Comparison of ENCODE assay signal across 14 cellular contexts in genomic region chr10:132188331-132188730, GRCh38. TPM values are rescaled to one million over a fixed set of nuclear protein-coding genes. Genes with fewer than 3 reads are reported as not detected.
DNase-seq lines count a peak whose midpoint lies in the region; TF ChIP-seq lines count a peak whose summit lies in the region.
"Had no signal": no experiment of that assay in that cellular context is flagged by ENCODE, and none has a peak within 500 bp of the region (broad histone marks: within the 10 kb centered on the region; RNA-seq: fewer than 3 reads in every experiment).

No MANE protein-coding gene starts in this region.

- H3K9me3 ChIP-seq in HUES48 (ENCODE audit: control insufficient read depth, insufficient read depth, low read length), result no peaks in the 10 kb centered on the region

- no peak overlapping the region for H3K27ac Mint-ChIP-seq in activated CD4-positive, alpha-beta T cell treated with anti-CD3 and anti-CD28 coated beads, Interleukin-2, amount 10 ng/mL, durations not matched to agents 24 days and 14 days
- no peak overlapping the region for H3K27ac Mint-ChIP-seq in nephron progenitor cell
- H3K27ac Mint-ChIP-seq: effector memory CD8-positive, alpha-beta T cell had no signal

- DNase-seq in activated CD4-positive, alpha-beta T cell treated with anti-CD3 and anti-CD28 coated beads, Interleukin-2, amount 10 ng/mL, durations not matched to agents 24 days and 14 days, result no peak
- no peak for DNase-seq in activated CD4-positive, alpha-beta T cell treated with anti-CD3 and anti-CD28 coated beads for 4 hours
- DNase-seq in astrocyte of the hippocampus (ENCODE audit: low read depth, low spot score) (peak; percentile 49), nephron progenitor cell (no peak), foreskin melanocyte (no peak), NCI-H146 treated with DMSO at 0.1 percent for 48 hours (lab: John Stamatoyannopoulos, UW; ENCODE audit: unreplicated experiment) (no peak)
- no peak for DNase-seq in stimulated activated CD4-positive, alpha-beta T cell treated with anti-CD3 and anti-CD28 coated beads, Interleukin-4, amount 100 ng/mL, for 24 hours
- DNase-seq: brain microvascular endothelial cell; effector memory CD8-positive, alpha-beta T cell; NCI-H82; stimulated activated CD8-positive, alpha-beta memory T cell treated with anti-CD3 and anti-CD28 coated beads, Interleukin-4, amount 100 ng/mL, for 48 hours had no signal

- intact Hi-C loops in activated CD4-positive, alpha-beta T cell treated with anti-CD3 and anti-CD28 coated beads, Interleukin-2, amount 10 ng/mL, durations not matched to agents 24 days and 14 days (cut with micrococcal nuclease), result loop anchor here (5.0 to 10.0 kb wide), 3 partner anchors 144 to 1186 kb away; partner anchors contain the start of genes ECHS1, LRRC27 and PAOX

- H3K27ac ChIP-seq in HUES48 (ENCODE audit: low read depth, low read length), result no peak overlapping the region
- H3K27ac ChIP-seq: brain microvascular endothelial cell, parathyroid adenoma had no signal

- peak overlapping the region; percentile 68; the same call in 1 of the 2 replicates for H3K4me3 ChIP-seq in HUES48 (ENCODE audit: low read depth, low read length)
- H3K4me3 ChIP-seq: GM12878 had no signal

- peaks cover 7% of the 10 kb centered on the region for H3K36me3 Mint-ChIP-seq in activated CD4-positive, alpha-beta T cell treated with anti-CD3 and anti-CD28 coated beads, Interleukin-2, amount 10 ng/mL, durations not matched to agents 24 days and 14 days (ENCODE audit: low read depth)
- H3K36me3 Mint-ChIP-seq in nephron progenitor cell (ENCODE audit: low read depth), result peaks cover 30% of the 10 kb centered on the region

- H3K27me3 Mint-ChIP-seq in activated CD4-positive, alpha-beta T cell treated with anti-CD3 and anti-CD28 coated beads, Interleukin-2, amount 10 ng/mL, durations not matched to agents 24 days and 14 days, result peaks cover 33% of the 10 kb centered on the region
- peaks cover 64% of the 10 kb centered on the region for H3K27me3 Mint-ChIP-seq in nephron progenitor cell (ENCODE audit: low read depth, poor library complexity)

- H3K4me1 ChIP-seq in HUES48 (ENCODE audit: control insufficient read depth, insufficient read depth, low read length), result no peaks in the 10 kb centered on the region

- H3K27me3 ChIP-seq in HUES48 (ENCODE audit: control insufficient read depth, insufficient read depth, low read length), result peaks cover 56% of the 10 kb centered on the region

- H3K9me3 Mint-ChIP-seq in activated CD4-positive, alpha-beta T cell treated with anti-CD3 and anti-CD28 coated beads, Interleukin-2, amount 10 ng/mL, durations not matched to agents 24 days and 14 days, result peaks cover 3% of the 10 kb centered on the region
- H3K9me3 Mint-ChIP-seq in nephron progenitor cell, result no peaks in the 10 kb centered on the region
- H3K9me3 Mint-ChIP-seq: effector memory CD8-positive, alpha-beta T cell had no signal

- H3K36me3 ChIP-seq in HUES48 (ENCODE audit: control insufficient read depth, insufficient read depth, low read length), result 0 out of 2 replicates have a peak, but pooled peaks cover 7% of the 10 kb centered on the region
- H3K36me3 ChIP-seq: brain microvascular endothelial cell had no signal

- TF ChIP-seq CTCF in nephron progenitor cell (IDR thresholded peaks at IDR 0.05), result no peak

- peak overlapping the region; percentile 73 for H3K4me3 Mint-ChIP-seq in activated CD4-positive, alpha-beta T cell treated with anti-CD3 and anti-CD28 coated beads, Interleukin-2, amount 10 ng/mL, durations not matched to agents 24 days and 14 days
- H3K4me3 Mint-ChIP-seq in nephron progenitor cell, result peak overlapping the region; percentile 82
- H3K4me3 Mint-ChIP-seq: effector memory CD8-positive, alpha-beta T cell had no signal

- H3K4me1 Mint-ChIP-seq in activated CD4-positive, alpha-beta T cell treated with anti-CD3 and anti-CD28 coated beads, Interleukin-2, amount 10 ng/mL, durations not matched to agents 24 days and 14 days, result peaks cover 16% of the 10 kb centered on the region
- H3K4me1 Mint-ChIP-seq in nephron progenitor cell, result peaks cover 21% of the 10 kb centered on the region

- H3K9ac ChIP-seq in HUES48 (ENCODE audit: low read depth, low read length), result no peak overlapping the region
- H3K9ac ChIP-seq: parathyroid adenoma had no signal

RNA-seq across cellular contexts. Expression of gene DPYSL4, which starts 1.6 kb away (rescaled TPM):
- total RNA-seq in activated CD4-positive, alpha-beta T cell treated with anti-CD3 and anti-CD28 coated beads, Interleukin-2, amount 10 ng/mL, durations not matched to agents 24 days and 14 days, result 32.5 TPM in 2 replicates
